11 cellular contexts compared by ENCODE assay signal in genomic region chr3:189652042-189652441, GRCh38. TPM values are rescaled to one million over a fixed set of nuclear protein-coding genes. Genes with fewer than 3 reads are reported as not detected.
DNase-seq lines count a peak whose midpoint lies in the region; FAIRE-seq and TF ChIP-seq lines count a peak whose summit lies in the region.
"Had no signal": no experiment of that assay in that cellular context is flagged by ENCODE, and none has a peak within 500 bp of the region (broad histone marks: within the 10 kb centered on the region; RNA-seq: fewer than 3 reads in every experiment).

No MANE protein-coding gene starts in this region.

- no peak overlapping the region for H2BK5ac ChIP-seq in mesendoderm (ENCODE audit: low read length)

- H4K5ac ChIP-seq in mesendoderm (ENCODE audit: low read length): no peak overlapping the region

- no peak overlapping the region for H4K8ac ChIP-seq in mesendoderm (ENCODE audit: low read depth, low read length)

- H2BK15ac ChIP-seq in mesendoderm (replicated peaks; ENCODE audit: low read depth): no peak overlapping the region

- H3K27ac ChIP-seq in brain microvascular endothelial cell (no peak overlapping the region), mesendoderm (ENCODE audit: low read depth, low read length) (no peak overlapping the region)

- H3K79me1 ChIP-seq in mesendoderm (ENCODE audit: low read length): no peaks in the 10 kb centered on the region

- no peak overlapping the region for H3K23ac ChIP-seq in mesendoderm (ENCODE audit: low read length)

- H3K36me3 ChIP-seq in brain microvascular endothelial cell (replicated peaks) (no peaks in the 10 kb centered on the region), mesendoderm (ENCODE audit: control insufficient read depth, insufficient read depth, low read length) (no peaks in the 10 kb centered on the region)

- no peak overlapping the region for H3K56ac ChIP-seq in mesendoderm (ENCODE audit: low read length)

- TF ChIP-seq CTCF in brain microvascular endothelial cell (IDR thresholded peaks at IDR 0.05; ENCODE audit: low read depth, low read length, missing control alignments): peak; percentile 81

- H3K9ac ChIP-seq in mesendoderm (ENCODE audit: low read length): no peak overlapping the region

- H3K4me3 ChIP-seq in brain microvascular endothelial cell (ENCODE audit: low read depth, low read length): no peak overlapping the region
- H3K4me3 ChIP-seq in mesendoderm (ENCODE audit: low read length): no peak overlapping the region

- no peaks in the 10 kb centered on the region for H3K79me2 ChIP-seq in mesendoderm (ENCODE audit: control insufficient read depth, insufficient read depth, low read length)

- no peak for FAIRE-seq in urothelium cell line (lab: Jason Lieb, UNC)
- FAIRE-seq: A204.1 had no signal

- no peaks in the 10 kb centered on the region for H3K27me3 ChIP-seq in brain microvascular endothelial cell (replicated peaks)
- no peaks in the 10 kb centered on the region for H3K27me3 ChIP-seq in mesendoderm (ENCODE audit: insufficient read depth, low read length, poor library complexity)

- no peaks in the 10 kb centered on the region for H3K4me1 ChIP-seq in mesendoderm (ENCODE audit: control insufficient read depth, low read depth, low read length)

- H3K4me2 ChIP-seq in mesendoderm (ENCODE audit: low read length): no peak overlapping the region

- no peak overlapping the region for H2BK120ac ChIP-seq in mesendoderm (ENCODE audit: low read depth, low read length)

- no CpG with 5 or more reads among the region's 1 CpG for WGBS in mesendoderm (ENCODE audit: extremely low coverage, insufficient coverage, low lambda C conversion rate)

- no peak overlapping the region for H3K4ac ChIP-seq in mesendoderm (ENCODE audit: low read depth, low read length)

- DNase-seq in DMS53 (lab: John Stamatoyannopoulos, UW): peak; percentile 50
- no peak for DNase-seq in DMS53 treated with DMSO at 0.1 percent for 48 hours (lab: John Stamatoyannopoulos, UW; ENCODE audit: unreplicated experiment)
- DNase-seq in HT-29 (ENCODE audit: low spot score): peak; percentile 51
- DNase-seq in brain microvascular endothelial cell: peak; percentile 14
- peak; percentile 63 for DNase-seq in mesendoderm
- DNase-seq in GF-D8 (lab: John Stamatoyannopoulos, UW): no peak
- no peak for DNase-seq in cortex of kidney (lab: John Stamatoyannopoulos, UW)
- no peak for DNase-seq in urothelium cell line (ENCODE audit: low spot score)
- DNase-seq: kidney glomerular epithelial cell, NCI-H446 had no signal

- no peak overlapping the region for H3K18ac ChIP-seq in mesendoderm (ENCODE audit: low read length)

- H2AK5ac ChIP-seq in mesendoderm (ENCODE audit: low read length): no peak overlapping the region

- in situ Hi-C loops in brain microvascular endothelial cell (cut with HindIII; ENCODE audit: low pct_ligation_motif_present, low sequenced_read_pairs): no loop called here

RNA-seq across cellular contexts. Expression of gene TP63, which starts 20.9 kb away (rescaled TPM):
- total RNA-seq in HT-29 (2014; rRNA removed; shearing (Covaris generic)): not detected in 2 replicates
- polyA plus RNA-seq in mesendoderm (2013, experiment 1 of 2): 0.07 TPM
- polyA plus RNA-seq in mesendoderm (2013, experiment 2 of 2): 0.10 TPM

Comparison
In these comparisons a context has a peak if more than half of its experiments do, and no peak if none do; other contexts are left out.
1. DNase-seq: peak in DMS53 (single experiment), HT-29 (single experiment), brain microvascular endothelial cell (single experiment) and mesendoderm (single experiment); none in DMS53 treated with DMSO at 0.1 percent for 48 hours (single experiment), GF-D8 (single experiment), cortex of kidney (single experiment) and urothelium cell line (single experiment).